In genomic region chr14:76450476-76450875, GRCh38 we compare ENCODE assay signal across 20 cellular contexts.
"Had no signal": no experiment of that assay in that cellular context is flagged by ENCODE, and none has a peak within 500 bp of the region (broad histone marks: within the 10 kb centered on the region; RNA-seq: fewer than 3 reads in every experiment).

No MANE protein-coding gene starts in this region.

- DNase-seq: colonic mucosa; cortex of kidney; effector memory CD4-positive, alpha-beta T cell; foreskin keratinocyte; head of caudate nucleus; heart right ventricle; hippocampal formation; left cardiac atrium; left lung; left ventricle myocardium superior; lower lobe of right lung; mesenchymal stem cell; midbrain had no signal

- H3K9me3 Mint-ChIP-seq: dendritic cell treated with granulocyte-macrophage colony-stimulating factor and Interleukin-4, amounts not matched to agents 40 ng/mL and 50 ng/mL, for 4 days had no signal

- H3K27ac ChIP-seq: colonic mucosa, esophagus muscularis mucosa, foreskin keratinocyte, gastroesophageal sphincter, heart right ventricle, left lung, lower lobe of right lung had no signal

- H3K9me3 ChIP-seq: colonic mucosa, esophagus muscularis mucosa, gastroesophageal sphincter, heart right ventricle, left lung, lower lobe of right lung had no signal

- H3K27me3 ChIP-seq: colonic mucosa, esophagus muscularis mucosa, gastroesophageal sphincter, heart right ventricle, left lung had no signal

- FAIRE-seq: endothelial cell of umbilical vein, frontal cortex, islet of Langerhans, keratinocyte had no signal

- H3K4me3 Mint-ChIP-seq: dendritic cell treated with granulocyte-macrophage colony-stimulating factor and Interleukin-4, amounts not matched to agents 40 ng/mL and 50 ng/mL, for 4 days had no signal

- H3K4me1 ChIP-seq: colonic mucosa, esophagus muscularis mucosa, foreskin keratinocyte, gastroesophageal sphincter, heart right ventricle, left lung, lower lobe of right lung had no signal

- H3K27ac Mint-ChIP-seq: dendritic cell treated with granulocyte-macrophage colony-stimulating factor and Interleukin-4, amounts not matched to agents 40 ng/mL and 50 ng/mL, for 4 days had no signal

- H3K36me3 ChIP-seq: colonic mucosa, esophagus muscularis mucosa, gastroesophageal sphincter, heart right ventricle, left lung, lower lobe of right lung had no signal

- H3K4me3 ChIP-seq: colonic mucosa, esophagus muscularis mucosa, gastroesophageal sphincter, heart right ventricle, left lung, lower lobe of right lung had no signal
